ENCODE assay signal across 10 cellular contexts in the genomic region with DNA sequence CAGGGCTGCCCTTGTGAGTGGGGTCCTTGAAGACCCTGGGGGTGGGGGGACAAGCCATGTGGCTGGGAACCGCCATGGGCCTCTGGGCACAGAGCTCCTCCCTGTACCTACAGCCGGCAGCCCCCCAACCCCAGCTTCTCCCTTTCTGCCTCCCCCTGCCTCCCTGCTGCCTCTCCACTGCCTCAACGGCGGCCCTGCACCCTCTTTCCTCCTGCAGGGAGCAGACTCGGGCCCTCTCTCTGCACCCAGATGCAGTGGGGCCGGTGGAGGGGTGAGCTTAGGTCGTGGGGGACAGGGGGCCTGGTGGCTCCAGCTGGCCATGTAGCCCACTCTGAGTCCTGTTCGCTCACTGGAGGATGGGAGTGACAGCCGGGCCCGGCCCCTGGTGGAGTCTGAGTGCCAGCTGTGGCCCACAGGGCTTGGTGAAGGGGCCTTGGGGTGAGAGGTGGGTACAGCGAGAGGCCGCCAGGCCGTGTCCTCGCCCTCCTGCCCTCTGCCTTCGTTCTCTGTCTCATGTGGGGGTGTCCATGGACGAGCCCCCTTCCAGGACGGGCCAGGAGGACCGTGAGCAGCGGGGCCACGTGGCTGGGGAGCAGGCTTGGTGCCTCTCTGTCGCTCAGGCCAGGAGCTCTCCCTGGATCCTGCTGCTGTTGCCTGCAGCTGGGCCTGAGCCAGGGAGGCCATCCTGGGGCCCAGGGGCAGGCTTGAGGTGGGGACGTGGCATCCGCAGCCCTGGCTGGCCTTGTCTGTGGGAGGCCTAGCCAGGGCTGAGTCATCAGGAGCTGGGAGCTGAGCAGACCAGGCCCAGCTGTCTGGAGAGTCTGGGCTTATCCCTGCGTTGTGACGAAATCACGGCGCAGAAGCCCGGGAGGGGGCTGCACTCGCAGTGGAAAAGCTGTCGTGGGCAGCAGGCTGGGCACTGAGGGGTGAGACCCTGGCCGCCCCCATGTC.
A peak's percentile ranks its signal among the peaks of the same experiment; 100 is the strongest.
DNase-seq lines count a peak whose midpoint lies in the region; ATAC-seq, FAIRE-seq and TF ChIP-seq lines count a peak whose summit lies in the region.
"Had no signal": no experiment of that assay in that cellular context is flagged by ENCODE, and none has a peak within 500 bp of the region (broad histone marks: within the 10 kb centered on the region; RNA-seq: fewer than 3 reads in every experiment).

No MANE protein-coding gene starts in this region.

- peaks cover 37% of the 10 kb centered on the region for H3K27me3 Mint-ChIP-seq in activated naive CD4-positive, alpha-beta T cell treated with anti-CD3 and anti-CD28 coated beads, Interleukin-2, amount 10 ng/mL, durations not matched to agents 7 days and 5 days
- H3K27me3 Mint-ChIP-seq in T-helper 2 cell treated with Interferon-gamma antibody and Interleukin-4, amounts not matched to agents 5 μg/mL and 100 μg/mL, for 36 hours (ENCODE audit: low read depth), result peaks cover 10% of the 10 kb centered on the region

- no peaks in the 10 kb centered on the region for H3K36me3 Mint-ChIP-seq in activated naive CD4-positive, alpha-beta T cell treated with anti-CD3 and anti-CD28 coated beads, Interleukin-2, amount 10 ng/mL, durations not matched to agents 7 days and 5 days
- H3K36me3 Mint-ChIP-seq in T-helper 2 cell treated with Interferon-gamma antibody and Interleukin-4, amounts not matched to agents 5 μg/mL and 100 μg/mL, for 36 hours (ENCODE audit: low read depth), result no peaks in the 10 kb centered on the region

- H3K27ac Mint-ChIP-seq in activated naive CD4-positive, alpha-beta T cell treated with anti-CD3 and anti-CD28 coated beads, Interleukin-2, amount 10 ng/mL, durations not matched to agents 7 days and 5 days, result no peak overlapping the region
- no peak overlapping the region for H3K27ac Mint-ChIP-seq in T-helper 2 cell treated with Interferon-gamma antibody and Interleukin-4, amounts not matched to agents 5 μg/mL and 100 μg/mL, for 36 hours

- no peak overlapping the region for H3K4me3 ChIP-seq in fibroblast of the aortic adventitia (ENCODE audit: low read depth, low read length)
- H3K4me3 ChIP-seq: dorsolateral prefrontal cortex had no signal

- no peak overlapping the region for H3K4me3 Mint-ChIP-seq in activated naive CD4-positive, alpha-beta T cell treated with anti-CD3 and anti-CD28 coated beads, Interleukin-2, amount 10 ng/mL, durations not matched to agents 7 days and 5 days
- H3K4me3 Mint-ChIP-seq in T-helper 2 cell treated with Interferon-gamma antibody and Interleukin-4, amounts not matched to agents 5 μg/mL and 100 μg/mL, for 36 hours, result no peak overlapping the region

- CTCF ChIA-PET in activated naive CD4-positive, alpha-beta T cell treated with anti-CD3 and anti-CD28 coated beads, Interleukin-2, amount 10 ng/mL, durations not matched to agents 7 days and 5 days (lab: Charles Lee), result interaction anchor here (0.5 kb wide), 1 partner anchor 53 kb away, joined by 3 read pairs; no protein-coding TSS in a partner anchor

- DNase-seq in Daoy (ENCODE audit: low read depth) (peak; percentile 100), RCC 7860 (ENCODE audit: low spot score) (peak; percentile 96), fibroblast of the aortic adventitia (ENCODE audit: low read depth) (peak; percentile 97), non-pigmented ciliary epithelial cell (ENCODE audit: low read depth) (peak; percentile 93), retina (no peak)
- DNase-seq in activated naive CD4-positive, alpha-beta T cell treated with anti-CD3 and anti-CD28 coated beads, Interleukin-2, amount 10 ng/mL, durations not matched to agents 7 days and 5 days, result no peak
- DNase-seq in T-helper 2 cell treated with Interferon-gamma antibody and Interleukin-4, amounts not matched to agents 5 μg/mL and 100 μg/mL, for 36 hours (ENCODE audit: low spot score), result no peak
- DNase-seq: stimulated activated CD4-positive, alpha-beta T cell treated with anti-CD3 and anti-CD28 coated beads, Interleukin-12 subunit alpha, Interleukin-12 subunit beta, amount 100 ng/mL, for 4 hours had no signal

- H3K4me1 Mint-ChIP-seq in activated naive CD4-positive, alpha-beta T cell treated with anti-CD3 and anti-CD28 coated beads, Interleukin-2, amount 10 ng/mL, durations not matched to agents 7 days and 5 days, result no peaks in the 10 kb centered on the region
- no peaks in the 10 kb centered on the region for H3K4me1 Mint-ChIP-seq in T-helper 2 cell treated with Interferon-gamma antibody and Interleukin-4, amounts not matched to agents 5 μg/mL and 100 μg/mL, for 36 hours (ENCODE audit: low read depth)

- no peak for TF ChIP-seq CTCF in fibroblast of the aortic adventitia (IDR thresholded peaks at IDR 0.05; ENCODE audit: insufficient read depth, low read length)

- peak; percentile 89 for FAIRE-seq in RCC 7860 (lab: Jason Lieb, UNC)

- no peak for ATAC-seq in HG03378 (IDR thresholded peaks at IDR 0.05; ENCODE audit: unreplicated experiment)

- no peaks in the 10 kb centered on the region for H3K9me3 Mint-ChIP-seq in activated naive CD4-positive, alpha-beta T cell treated with anti-CD3 and anti-CD28 coated beads, Interleukin-2, amount 10 ng/mL, durations not matched to agents 7 days and 5 days
- no peaks in the 10 kb centered on the region for H3K9me3 Mint-ChIP-seq in T-helper 2 cell treated with Interferon-gamma antibody and Interleukin-4, amounts not matched to agents 5 μg/mL and 100 μg/mL, for 36 hours

Comparison
In these comparisons a context has a peak if more than half of its experiments do, and no peak if none do; other contexts are left out.
1. DNase-seq: peak in Daoy (single experiment), RCC 7860 (single experiment), fibroblast of the aortic adventitia (single experiment) and non-pigmented ciliary epithelial cell (single experiment); none in activated naive CD4-positive, alpha-beta T cell treated with anti-CD3 and anti-CD28 coated beads, Interleukin-2, amount 10 ng/mL, durations not matched to agents 7 days and 5 days (single experiment), retina (single experiment) and T-helper 2 cell treated with Interferon-gamma antibody and Interleukin-4, amounts not matched to agents 5 μg/mL and 100 μg/mL, for 36 hours (single experiment).